Comparison of ENCODE assay signal across 1 cellular context in the genomic region with DNA sequence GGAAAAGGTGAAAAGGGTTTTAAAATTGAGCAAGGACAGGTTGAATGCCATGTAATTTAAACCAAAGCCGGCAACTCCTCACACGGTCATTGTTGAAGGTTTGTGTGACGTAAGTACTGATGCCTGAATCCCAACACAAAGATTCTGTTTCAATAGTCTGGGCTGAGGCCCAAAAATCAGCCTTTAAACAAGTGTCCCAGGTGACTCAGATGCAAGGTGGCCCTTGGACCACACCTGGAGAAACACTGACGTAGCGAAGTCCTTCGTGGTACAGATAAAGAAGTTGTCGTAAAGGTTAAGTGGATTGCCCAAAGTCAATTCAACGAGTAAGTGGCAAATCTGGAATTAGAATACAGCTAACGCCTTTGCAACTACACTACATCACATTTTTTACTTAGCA.
TF ChIP-seq lines count a peak whose summit lies in the region.

No MANE protein-coding gene starts in this region.

TF ChIP-seq in GM23338, 12 proteins besides CTCF, POLR2A, EP300 and RAD21:
- TF ChIP-seq, protein P1, sequence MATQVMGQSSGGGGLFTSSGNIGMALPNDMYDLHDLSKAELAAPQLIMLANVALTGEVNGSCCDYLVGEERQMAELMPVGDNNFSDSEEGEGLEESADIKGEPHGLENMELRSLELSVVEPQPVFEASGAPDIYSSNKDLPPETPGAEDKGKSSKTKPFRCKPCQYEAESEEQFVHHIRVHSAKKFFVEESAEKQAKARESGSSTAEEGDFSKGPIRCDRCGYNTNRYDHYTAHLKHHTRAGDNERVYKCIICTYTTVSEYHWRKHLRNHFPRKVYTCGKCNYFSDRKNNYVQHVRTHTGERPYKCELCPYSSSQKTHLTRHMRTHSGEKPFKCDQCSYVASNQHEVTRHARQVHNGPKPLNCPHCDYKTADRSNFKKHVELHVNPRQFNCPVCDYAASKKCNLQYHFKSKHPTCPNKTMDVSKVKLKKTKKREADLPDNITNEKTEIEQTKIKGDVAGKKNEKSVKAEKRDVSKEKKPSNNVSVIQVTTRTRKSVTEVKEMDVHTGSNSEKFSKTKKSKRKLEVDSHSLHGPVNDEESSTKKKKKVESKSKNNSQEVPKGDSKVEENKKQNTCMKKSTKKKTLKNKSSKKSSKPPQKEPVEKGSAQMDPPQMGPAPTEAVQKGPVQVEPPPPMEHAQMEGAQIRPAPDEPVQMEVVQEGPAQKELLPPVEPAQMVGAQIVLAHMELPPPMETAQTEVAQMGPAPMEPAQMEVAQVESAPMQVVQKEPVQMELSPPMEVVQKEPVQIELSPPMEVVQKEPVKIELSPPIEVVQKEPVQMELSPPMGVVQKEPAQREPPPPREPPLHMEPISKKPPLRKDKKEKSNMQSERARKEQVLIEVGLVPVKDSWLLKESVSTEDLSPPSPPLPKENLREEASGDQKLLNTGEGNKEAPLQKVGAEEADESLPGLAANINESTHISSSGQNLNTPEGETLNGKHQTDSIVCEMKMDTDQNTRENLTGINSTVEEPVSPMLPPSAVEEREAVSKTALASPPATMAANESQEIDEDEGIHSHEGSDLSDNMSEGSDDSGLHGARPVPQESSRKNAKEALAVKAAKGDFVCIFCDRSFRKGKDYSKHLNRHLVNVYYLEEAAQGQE (IDR thresholded peaks at IDR 0.05; ENCODE audit: unreplicated experiment) = no peak
